Comparison of ENCODE assay signal across 25 cellular contexts in the genomic region with DNA sequence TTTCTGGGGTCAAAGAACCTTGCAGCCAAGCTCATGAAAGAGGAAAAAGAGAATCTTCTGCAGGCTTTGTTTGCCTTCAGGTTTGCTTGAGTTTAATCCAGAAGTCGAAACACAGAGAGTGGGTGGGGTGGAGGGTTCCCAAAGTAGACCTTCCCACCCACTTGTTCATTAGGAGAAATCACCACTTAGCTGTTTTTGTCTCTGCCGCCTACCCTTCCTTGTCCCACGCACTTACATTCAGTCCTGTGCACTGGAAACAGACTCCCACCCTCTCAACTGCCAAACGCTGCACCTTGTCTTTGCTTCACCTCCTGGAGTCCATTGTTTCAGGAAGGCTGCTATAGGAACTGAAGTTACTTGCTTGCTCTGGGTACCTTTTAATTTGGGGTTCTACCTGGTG. TPM values are rescaled to one million over a fixed set of nuclear protein-coding genes. Genes with fewer than 3 reads are reported as not detected.
"Had no signal": no experiment of that assay in that cellular context is flagged by ENCODE, and none has a peak within 500 bp of the region (broad histone marks: within the 10 kb centered on the region; RNA-seq: fewer than 3 reads in every experiment).

No MANE protein-coding gene starts in this region.

- ATAC-seq: effector memory CD8-positive, alpha-beta T cell; esophagus mucosa; foreskin keratinocyte; gastrocnemius medialis; gastroesophageal sphincter; heart left ventricle; heart right ventricle had no signal

- H3K9me3 ChIP-seq: colonic mucosa, esophagus muscularis mucosa, esophagus squamous epithelium, gastrocnemius medialis, gastroesophageal sphincter, heart left ventricle, heart right ventricle had no signal

- H3K4me1 ChIP-seq: colonic mucosa, esophagus muscularis mucosa, esophagus squamous epithelium, foreskin keratinocyte, gastrocnemius medialis, gastroesophageal sphincter, heart left ventricle, heart right ventricle had no signal

- H3K27ac ChIP-seq: colonic mucosa, coronary artery, dorsolateral prefrontal cortex, epithelial cell of prostate, esophagus muscularis mucosa, esophagus squamous epithelium, foreskin keratinocyte, gastrocnemius medialis, gastroesophageal sphincter, heart left ventricle, heart right ventricle had no signal

- H3K27me3 ChIP-seq: colonic mucosa, esophagus muscularis mucosa, esophagus squamous epithelium, foreskin keratinocyte, gastrocnemius medialis, heart left ventricle, heart right ventricle had no signal

- DNase-seq: colonic mucosa; cortex of kidney; dermis blood vessel endothelial cell; dorsolateral prefrontal cortex; effector CD4-positive, alpha-beta T cell; effector CD8-positive, alpha-beta T cell; effector memory CD4-positive, alpha-beta T cell; effector memory CD8-positive, alpha-beta T cell; endodermal cell; erythroblast; esophagus squamous epithelium; foreskin fibroblast; foreskin keratinocyte; foreskin melanocyte; gastrocnemius medialis; glutamatergic neuron; heart left ventricle; heart right ventricle had no signal

- H3K4me3 ChIP-seq: colonic mucosa, coronary artery, dorsolateral prefrontal cortex, esophagus muscularis mucosa, esophagus squamous epithelium, gastrocnemius medialis, gastroesophageal sphincter, heart left ventricle, heart right ventricle had no signal

- H3K36me3 ChIP-seq: colonic mucosa, esophagus muscularis mucosa, esophagus squamous epithelium, gastrocnemius medialis, gastroesophageal sphincter, heart left ventricle, heart right ventricle had no signal

RNA-seq across cellular contexts. Expression of a gene that starts 38.6 kb away (rescaled TPM):
- polyA plus RNA-seq: endothelial cell of umbilical vein, fibroblast of lung, foreskin keratinocyte had no signal
